ENCODE assay signal across 17 cellular contexts in genomic region chr1:238469146-238469601, GRCh38.
DNase-seq lines count a peak whose midpoint lies in the region; ATAC-seq and TF ChIP-seq lines count a peak whose summit lies in the region.
"Had no signal": no experiment of that assay in that cellular context is flagged by ENCODE, and none has a peak within 500 bp of the region (broad histone marks: within the 10 kb centered on the region; RNA-seq: fewer than 3 reads in every experiment).

No MANE protein-coding gene starts in this region.

- H3K27me3 ChIP-seq in right cardiac atrium (ENCODE audit: control insufficient read depth, insufficient read depth) (no peaks in the 10 kb centered on the region), mammary epithelial cell (ENCODE audit: insufficient read depth, low read length) (no peaks in the 10 kb centered on the region), stomach (no peaks in the 10 kb centered on the region)
- H3K27me3 ChIP-seq: neutrophil had no signal

- H3K4me1 ChIP-seq in right cardiac atrium (ENCODE audit: control insufficient read depth, insufficient read depth, low read length) (no peaks in the 10 kb centered on the region), mammary epithelial cell (ENCODE audit: insufficient read depth, low read length) (no peaks in the 10 kb centered on the region), stomach (peaks cover 0 to 7% (median 0%) of the 10 kb centered on the region in 4 donors)

- H3K9me3 ChIP-seq in right cardiac atrium (ENCODE audit: control insufficient read depth, low read length): no peaks in the 10 kb centered on the region
- no peaks in the 10 kb centered on the region for H3K9me3 ChIP-seq in mammary epithelial cell (replicated peaks; ENCODE audit: insufficient read depth, low read length)
- no peaks in the 10 kb centered on the region for H3K9me3 ChIP-seq in stomach
- H3K9me3 ChIP-seq: neutrophil had no signal

- H4K20me1 ChIP-seq in mammary epithelial cell (ENCODE audit: insufficient read depth, low read length): no peaks in the 10 kb centered on the region

- H3K36me3 ChIP-seq in mammary epithelial cell (ENCODE audit: insufficient read depth, low read length) (no peaks in the 10 kb centered on the region), stomach (no peaks in the 10 kb centered on the region)
- H3K36me3 ChIP-seq: neutrophil, WERI-Rb-1 had no signal

- CTCF ChIA-PET in mammary epithelial cell (lab: Charles Lee; ENCODE audit: low non-redundant PET): no interaction called here

- no peak overlapping the region for H3K9ac ChIP-seq in mammary epithelial cell (ENCODE audit: insufficient read depth, low read length)

- no peak for DNase-seq in right cardiac atrium
- no peak for DNase-seq in cardiac septum (ENCODE audit: low spot score)
- DNase-seq in mammary epithelial cell: peak; percentile 27
- DNase-seq in kidney glomerular epithelial cell (lab: John Stamatoyannopoulos, UW): peak; percentile 67
- no peak for DNase-seq in stimulated activated CD4-positive, alpha-beta T cell treated with anti-CD3 and anti-CD28 coated beads, Interleukin-4, amount 100 ng/mL, for 4 hours
- DNase-seq in stomach: no peak
- DNase-seq in stimulated activated CD4-positive, alpha-beta T cell treated with anti-CD3 and anti-CD28 coated beads, Interleukin-4, amount 100 ng/mL, for 1 hour: no peak
- DNase-seq: aorta; MM.1S; NCI-H510A treated with DMSO at 0.1 percent for 48 hours; SHP77; stimulated activated CD4-positive, alpha-beta T cell treated with anti-CD3 and anti-CD28 coated beads, Interleukin-4, amount 100 ng/mL, for 24 hours; stimulated activated naive CD8-positive, alpha-beta T cell treated with anti-CD3 and anti-CD28 coated beads, Interleukin-15, amount 100 ng/mL, for 72 hours; WERI-Rb-1 had no signal

- WGBS in right cardiac atrium: 60% methylated on average over 3 of the region's 3 CpGs
- 76% methylated on average over 3 of the region's 3 CpGs for WGBS in mammary epithelial cell (ENCODE audit: low coverage, missing lambda C conversion rate)
- 57 to 74% (median 63%) methylated on average over 3 of the region's 3 CpGs for WGBS in stomach, 5 donors

- no peak for TF ChIP-seq EP300 in stomach (IDR thresholded peaks at IDR 0.05)

- TF ChIP-seq CTCF in mammary epithelial cell (conservative IDR thresholded peaks at IDR 0.05 in 1 of 2, IDR thresholded peaks at IDR 0.05 in 1 of 2; ENCODE audit: extremely low read depth in 1 of 2, insufficient read depth in 1 of 2, low read depth in 1 of 2, low read length in 2 of 2): no peak
- no peak for TF ChIP-seq CTCF in stomach (IDR thresholded peaks at IDR 0.05)

- no TSS peak for BruUV-seq in mammary epithelial cell (replicated peaks; lab: Mats Ljungman, UMichigan)

- dilution Hi-C loops in mammary epithelial cell (cut with HindIII; ENCODE audit: low sequenced_read_pairs): no loop called here

- H3K79me2 ChIP-seq in mammary epithelial cell (ENCODE audit: insufficient read depth, low read length): no peaks in the 10 kb centered on the region

- H3K27ac ChIP-seq in right cardiac atrium (ENCODE audit: low read length) (no peak overlapping the region), mammary epithelial cell (ENCODE audit: insufficient read depth, low read depth, low read length) (no peak overlapping the region), stomach (no peak overlapping the region)
- H3K27ac ChIP-seq: epithelial cell of prostate, neutrophil, WERI-Rb-1 had no signal

- no peak for TF ChIP-seq POLR2A in stomach (IDR thresholded peaks at IDR 0.05)

- in situ Hi-C loops in mammary epithelial cell (cut with MboI; ENCODE audit: low sequenced_read_pairs in 2 of 2): no loop called here

- intact Hi-C loops in right cardiac atrium (cut with DNase I): no loop called here
- intact Hi-C loops in cardiac septum (cut with DNase I): no loop called here
- intact Hi-C loops in mammary epithelial cell (cut with micrococcal nuclease): no loop called here
- intact Hi-C loops in stomach (cut with DNase I; ENCODE audit: low total_unique reads): no loop called here

- H3K4me3 ChIP-seq in right cardiac atrium (ENCODE audit: low read length) (peak overlapping the region; percentile 25), mammary epithelial cell (replicated peaks in 1 of 3; ENCODE audit: insufficient read depth in 1 of 3, low read depth in 2 of 3, low read length in 3 of 3) (no peak overlapping the region), stomach (no peak overlapping the region)

- peak overlapping the region; percentile 3 for H2AFZ ChIP-seq in mammary epithelial cell (ENCODE audit: low read depth, low read length)

- no peak overlapping the region for H3K4me2 ChIP-seq in mammary epithelial cell (ENCODE audit: insufficient read depth, low read depth, low read length)

- no peak for ATAC-seq in right cardiac atrium
- no peak for ATAC-seq in GM19035 (IDR thresholded peaks at IDR 0.05; ENCODE audit: unreplicated experiment)
- ATAC-seq: stimulated activated naive CD8-positive, alpha-beta T cell treated with anti-CD3 and anti-CD28 coated beads, Interleukin-15, amount 100 ng/mL, for 72 hours had no signal

Comparison
In these comparisons a context has a peak if more than half of its experiments do, and no peak if none do; other contexts are left out.
1. DNase-seq: peak in mammary epithelial cell (single experiment) and kidney glomerular epithelial cell (single experiment); none in right cardiac atrium (0 of 3), cardiac septum (single experiment), stimulated activated CD4-positive, alpha-beta T cell treated with anti-CD3 and anti-CD28 coated beads, Interleukin-4, amount 100 ng/mL, for 4 hours (0 of 2), stomach (single experiment) and stimulated activated CD4-positive, alpha-beta T cell treated with anti-CD3 and anti-CD28 coated beads, Interleukin-4, amount 100 ng/mL, for 1 hour (single experiment).